8 cellular contexts compared by ENCODE assay signal in genomic region chr2:113240150-113240914, GRCh38. TPM values are rescaled to one million over a fixed set of nuclear protein-coding genes. Genes with fewer than 3 reads are reported as not detected.
DNase-seq lines count a peak whose midpoint lies in the region; ATAC-seq, FAIRE-seq and TF ChIP-seq lines count a peak whose summit lies in the region.

No MANE protein-coding gene starts in this region.

- peak overlapping the region; percentile 92 for H3K27ac ChIP-seq in smooth muscle cell (ENCODE audit: low read depth)

- H3K4me2 ChIP-seq in smooth muscle cell, result peak overlapping the region; percentile 62

- peak; percentile 74 to 83 for ATAC-seq in left cardiac atrium

- no peaks in the 10 kb centered on the region for H3K79me2 ChIP-seq in smooth muscle cell (ENCODE audit: low read depth)

- no peaks in the 10 kb centered on the region; the same call in 1 of the 2 replicates for H3K36me3 ChIP-seq in BJ (ENCODE audit: control insufficient read depth, insufficient read depth, low read length)
- peaks cover 3% of the 10 kb centered on the region for H3K36me3 ChIP-seq in adipocyte (ENCODE audit: control insufficient read depth, insufficient read depth, low read length, severe bottlenecking)
- no peaks in the 10 kb centered on the region for H3K36me3 ChIP-seq in smooth muscle cell (ENCODE audit: low read depth)
- H3K36me3 ChIP-seq in H7 (replicated peaks; ENCODE audit: control insufficient read depth, insufficient read depth, low read length), result no peaks in the 10 kb centered on the region

- POLR2A ChIA-PET in BJ (lab: Charles Lee), result interaction anchor here (0.5 to 1.4 kb wide), 2 partner anchors 29 to 651 kb away, joined by 3 to 5 read pairs; no protein-coding TSS in a partner anchor

- FAIRE-seq in GM12892 (lab: Jason Lieb, UNC), result no peak

- TF ChIP-seq POLR2A in GM12892 (IDR thresholded peaks at IDR 0.05; ENCODE audit: low read depth, low read length), result no peak

- CTCF ChIA-PET in BJ (lab: Yijun Ruan, JAX), result interaction anchor here (1.2 to 11.2 kb wide), 7 partner anchors 8 to 130 kb away, joined by 4 to 119 read pairs (median 5); no protein-coding TSS in a partner anchor

- no peak overlapping the region for H3K4me3 ChIP-seq in BJ (ENCODE audit: low read depth, low read length)
- H3K4me3 ChIP-seq in LNCaP clone FGC (ENCODE audit: low read depth, low read length), result no peak overlapping the region
- H3K4me3 ChIP-seq in adipocyte (ENCODE audit: low read length), result peak overlapping the region; percentile 43
- H3K4me3 ChIP-seq in smooth muscle cell, result no peak overlapping the region
- H3K4me3 ChIP-seq in H7 (ENCODE audit: insufficient read depth, low read depth, low read length), result no peak overlapping the region

- H3F3A ChIP-seq in smooth muscle cell (ENCODE audit: low read depth), result no peaks in the 10 kb centered on the region

- WGBS in smooth muscle cell (ENCODE audit: low lambda C conversion rate), result 30% methylated on average over 15 of the region's 15 CpGs

- H4K20me1 ChIP-seq in smooth muscle cell (ENCODE audit: low read depth), result no peaks in the 10 kb centered on the region

- intact Hi-C loops in left cardiac atrium (cut with DNase I), result no loop called here

- H3K4me1 ChIP-seq in adipocyte (ENCODE audit: control insufficient read depth, insufficient read depth, low read length) (peaks cover 34% of the 10 kb centered on the region), smooth muscle cell (ENCODE audit: low read depth) (peaks cover 10% of the 10 kb centered on the region)

- TF ChIP-seq CTCF in BJ (IDR thresholded peaks at IDR 0.05; ENCODE audit: insufficient read depth, low read depth, low read length) (no peak), LNCaP clone FGC (IDR thresholded peaks at IDR 0.05; ENCODE audit: control insufficient read depth, extremely low read depth, insufficient read depth) (no peak), smooth muscle cell (IDR thresholded peaks at IDR 0.05; ENCODE audit: borderline replicate concordance, insufficient read depth, poor library complexity, severe bottlenecking) (no peak), GM13976 (IDR thresholded peaks at IDR 0.05; ENCODE audit: borderline replicate concordance, control extremely low read depth, extremely low read depth, insufficient read depth, missing control alignments) (no peak)

- DNase-seq in BJ (ENCODE audit: low read depth) (peak; percentile 74), LNCaP clone FGC (ENCODE audit: low read depth) (peak; percentile 73), adipocyte (ENCODE audit: low read depth) (peak; percentile 86), left cardiac atrium (peak; percentile 93), smooth muscle cell (lab: John Stamatoyannopoulos, UW; ENCODE audit: unreplicated experiment) (peak; percentile 39), GM12892 (ENCODE audit: insufficient read length) (no peak), GM13976 (ENCODE audit: low spot score) (no peak), H7 (no peak)

- H2AFZ ChIP-seq in smooth muscle cell (ENCODE audit: low read depth), result no peak overlapping the region

- H3K9ac ChIP-seq in adipocyte (ENCODE audit: low read length), result peak overlapping the region; percentile 64
- H3K9ac ChIP-seq in smooth muscle cell (ENCODE audit: low read depth), result peak overlapping the region; percentile 58

- H3K9me3 ChIP-seq in adipocyte (ENCODE audit: control insufficient read depth, low read length) (no peaks in the 10 kb centered on the region), smooth muscle cell (replicated peaks; ENCODE audit: low read depth) (no peaks in the 10 kb centered on the region)

- in situ Hi-C loops in GM13976 (cut with MboI; ENCODE audit: low sequenced_read_pairs, unreplicated experiment), result no loop called here

- no peaks in the 10 kb centered on the region for H3K27me3 ChIP-seq in BJ (ENCODE audit: control insufficient read depth, insufficient read depth, low read length)
- H3K27me3 ChIP-seq in adipocyte (replicated peaks; ENCODE audit: control insufficient read depth, insufficient read depth, low read length), result no peaks in the 10 kb centered on the region
- no peaks in the 10 kb centered on the region for H3K27me3 ChIP-seq in smooth muscle cell (ENCODE audit: low read depth)
- no peaks in the 10 kb centered on the region for H3K27me3 ChIP-seq in H7 (ENCODE audit: control insufficient read depth, insufficient read depth, low read length)

RNA-seq across cellular contexts. Expression of gene PAX8, which starts 38.4 kb away (rescaled TPM):
- polyA plus RNA-seq in BJ (2011; rRNA removed) (1.1 and 1.6 TPM in 2 replicates), smooth muscle cell (0.34 TPM in 1 of 2 replicates, not detected in the other)
- 1.3 and 1.7 TPM in 2 replicates for polyA minus RNA-seq in BJ (2011; rRNA and poly(A)+ RNA removed)
- total RNA-seq in left cardiac atrium (1 to 10 TPM in 1 of 2 donors, under 1 TPM in 1; 0.13 to 1.9 TPM), smooth muscle cell (not detected in 2 replicates)
- polyA plus RNA-seq in GM12892 (2012; ENCODE audit: missing spikeins), result 1.8 TPM
- total RNA-seq in H7 (2014; rRNA removed; shearing (Covaris generic)), result not detected in 2 replicates

Comparison
In these comparisons a context has a peak if more than half of its experiments do, and no peak if none do; other contexts are left out.
1. DNase-seq: peak in BJ (single experiment), LNCaP clone FGC (single experiment), adipocyte (single experiment), left cardiac atrium (single experiment) and smooth muscle cell (single experiment); none in GM12892 (single experiment), GM13976 (single experiment) and H7 (single experiment).